In the genomic region with DNA sequence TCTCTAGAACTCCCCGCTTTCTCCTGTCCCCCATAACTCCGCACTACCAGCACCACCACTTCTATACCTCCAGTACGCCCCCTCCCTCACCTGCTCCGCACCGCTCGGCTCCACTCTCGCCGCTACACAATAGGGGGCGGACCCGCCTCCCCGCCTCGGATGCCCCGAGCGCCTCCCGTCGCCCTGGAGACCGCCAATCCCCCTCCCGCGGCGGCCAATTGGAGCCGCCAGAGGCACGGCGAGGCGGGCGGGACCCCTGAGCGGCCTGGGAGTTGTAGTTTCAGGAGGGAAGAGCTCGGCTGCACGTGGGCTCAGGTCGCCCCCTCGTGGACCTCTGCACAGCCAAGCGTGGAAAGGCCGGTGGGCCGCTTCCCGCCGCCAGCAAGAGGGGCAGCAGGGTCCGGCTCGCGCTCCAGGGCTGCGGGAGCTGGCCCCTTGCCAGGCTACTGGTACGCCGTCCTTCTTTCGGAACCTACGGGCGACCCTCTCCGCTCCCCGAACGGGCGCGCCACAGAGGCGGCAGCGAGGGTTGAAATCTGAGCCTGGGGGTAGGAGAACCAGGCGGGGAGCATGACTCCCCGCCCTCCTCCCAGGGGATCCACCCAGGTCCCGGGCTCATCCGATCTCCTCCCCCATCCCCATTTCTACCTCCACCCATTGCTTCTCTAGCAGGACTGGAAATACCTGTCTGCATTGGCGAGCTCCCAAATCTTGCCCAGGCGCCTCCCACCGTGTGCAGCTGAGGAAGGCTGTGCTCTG, we compare ENCODE assay signal across 9 cellular contexts. TPM values are rescaled to one million over a fixed set of nuclear protein-coding genes. Genes with fewer than 3 reads are reported as not detected.
DNase-seq lines count a peak whose midpoint lies in the region; ATAC-seq and TF ChIP-seq lines count a peak whose summit lies in the region.
"Had no signal": no experiment of that assay in that cellular context is flagged by ENCODE, and none has a peak within 500 bp of the region (broad histone marks: within the 10 kb centered on the region; RNA-seq: fewer than 3 reads in every experiment).

A gene with protein sequence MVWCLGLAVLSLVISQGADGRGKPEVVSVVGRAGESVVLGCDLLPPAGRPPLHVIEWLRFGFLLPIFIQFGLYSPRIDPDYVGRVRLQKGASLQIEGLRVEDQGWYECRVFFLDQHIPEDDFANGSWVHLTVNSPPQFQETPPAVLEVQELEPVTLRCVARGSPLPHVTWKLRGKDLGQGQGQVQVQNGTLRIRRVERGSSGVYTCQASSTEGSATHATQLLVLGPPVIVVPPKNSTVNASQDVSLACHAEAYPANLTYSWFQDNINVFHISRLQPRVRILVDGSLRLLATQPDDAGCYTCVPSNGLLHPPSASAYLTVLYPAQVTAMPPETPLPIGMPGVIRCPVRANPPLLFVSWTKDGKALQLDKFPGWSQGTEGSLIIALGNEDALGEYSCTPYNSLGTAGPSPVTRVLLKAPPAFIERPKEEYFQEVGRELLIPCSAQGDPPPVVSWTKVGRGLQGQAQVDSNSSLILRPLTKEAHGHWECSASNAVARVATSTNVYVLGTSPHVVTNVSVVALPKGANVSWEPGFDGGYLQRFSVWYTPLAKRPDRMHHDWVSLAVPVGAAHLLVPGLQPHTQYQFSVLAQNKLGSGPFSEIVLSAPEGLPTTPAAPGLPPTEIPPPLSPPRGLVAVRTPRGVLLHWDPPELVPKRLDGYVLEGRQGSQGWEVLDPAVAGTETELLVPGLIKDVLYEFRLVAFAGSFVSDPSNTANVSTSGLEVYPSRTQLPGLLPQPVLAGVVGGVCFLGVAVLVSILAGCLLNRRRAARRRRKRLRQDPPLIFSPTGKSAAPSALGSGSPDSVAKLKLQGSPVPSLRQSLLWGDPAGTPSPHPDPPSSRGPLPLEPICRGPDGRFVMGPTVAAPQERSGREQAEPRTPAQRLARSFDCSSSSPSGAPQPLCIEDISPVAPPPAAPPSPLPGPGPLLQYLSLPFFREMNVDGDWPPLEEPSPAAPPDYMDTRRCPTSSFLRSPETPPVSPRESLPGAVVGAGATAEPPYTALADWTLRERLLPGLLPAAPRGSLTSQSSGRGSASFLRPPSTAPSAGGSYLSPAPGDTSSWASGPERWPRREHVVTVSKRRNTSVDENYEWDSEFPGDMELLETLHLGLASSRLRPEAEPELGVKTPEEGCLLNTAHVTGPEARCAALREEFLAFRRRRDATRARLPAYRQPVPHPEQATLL (minus strand): TSS at position 131 of the 759 bp plus-strand sequence. CDS start 2,159 bp downstream, outside the sequence.

- H3K36me3 ChIP-seq in mucosa of descending colon (ENCODE audit: low read depth) = no peaks in the 10 kb centered on the region

- peak; percentile 94 for DNase-seq in Calu3
- DNase-seq in NCI-H748 (lab: John Stamatoyannopoulos, UW; ENCODE audit: unreplicated experiment) = peak; percentile 97
- DNase-seq in activated T-cell treated with anti-CD3 and anti-CD28 coated beads for 1 hour (ENCODE audit: low read depth) = peak; percentile 65
- DNase-seq in epithelial cell of proximal tubule (ENCODE audit: low read depth) = no peak
- DNase-seq in mucosa of descending colon = peak; percentile 83 to 93 (median 91)
- DNase-seq in stimulated activated CD8-positive, alpha-beta memory T cell treated with anti-CD3 and anti-CD28 coated beads, Interleukin-2, amount 100 ng/mL, for 1 hour (ENCODE audit: low read depth in 2 of 2) = peak; percentile 63

- H3K4me1 Mint-ChIP-seq in Calu3 (ENCODE audit: low read depth, unreplicated experiment) = peaks cover 35% of the 10 kb centered on the region

- H3K27me3 Mint-ChIP-seq in Calu3 (ENCODE audit: unreplicated experiment) = peaks cover 9% of the 10 kb centered on the region

- H3K4me3 ChIP-seq in epithelial cell of proximal tubule (ENCODE audit: low read depth, low read length) (peak within 1 kb of the TSS; percentile 14), mucosa of descending colon (peak within 1 kb of the TSS; percentile 20)

- H3K4me1 ChIP-seq in mucosa of descending colon (ENCODE audit: low read depth) = peaks cover 40% of the 10 kb centered on the region

- peak within 1 kb of the TSS; percentile 94 for H3K4me3 Mint-ChIP-seq in Calu3 (ENCODE audit: low read depth, unreplicated experiment)

- CTCF ChIA-PET in Calu3 (lab: Charles Lee) = interaction anchor here (0.7 to 2.4 kb wide), 11 partner anchors 8 to 430 kb away, joined by 3 to 27 read pairs (median 5); a partner anchor contains a TSS

- H3K27ac Mint-ChIP-seq in Calu3 (ENCODE audit: unreplicated experiment) = peak within 1 kb of the TSS; percentile 86

- intact Hi-C loops in Calu3 (cut with micrococcal nuclease; ENCODE audit: unreplicated experiment) = loop anchor here (1.0 to 10.0 kb wide), 3 partner anchors 53 to 429 kb away; no protein-coding TSS in a partner anchor
- intact Hi-C loops in mucosa of descending colon (cut with DNase I, micrococcal nuclease) = no loop called here

- no TSS peak for BruUV-seq in Calu3 (replicated peaks; lab: Mats Ljungman, UMichigan)

- TF ChIP-seq CTCF in Calu3 (IDR thresholded peaks at IDR 0.05; ENCODE audit: unreplicated experiment) (peak; percentile 48), epithelial cell of proximal tubule (conservative IDR thresholded peaks at IDR 0.05; ENCODE audit: low read depth, low read length) (no peak), mucosa of descending colon (IDR thresholded peaks at IDR 0.05) (no peak)

- peaks cover 18% of the 10 kb centered on the region for H3K36me3 Mint-ChIP-seq in Calu3 (ENCODE audit: insufficient read depth, unreplicated experiment)

- no peaks in the 10 kb centered on the region for H3K9me3 ChIP-seq in mucosa of descending colon

- ATAC-seq in HG02981 (IDR thresholded peaks at IDR 0.05; ENCODE audit: unreplicated experiment) (peak; percentile 42), mucosa of descending colon (peak; percentile 87), HG02970 (IDR thresholded peaks at IDR 0.05; ENCODE audit: low FRiP score, unreplicated experiment) (no peak)

- H3K9me3 Mint-ChIP-seq in Calu3 (ENCODE audit: low read depth, unreplicated experiment) = no peaks in the 10 kb centered on the region

RNA-seq across cellular contexts. Expression of the gene that starts here (rescaled TPM):
- total RNA-seq in Calu3 (2022) = 7.5 and 7.6 TPM in 2 replicates
- total RNA-seq in epithelial cell of proximal tubule = 1.4 and 2.0 TPM in 2 replicates
- total RNA-seq in mucosa of descending colon = 10 to 100 TPM; 21.5 to 70.8 (median 25.9) TPM
- total RNA-seq: NCI-H460 had no signal
